ENCODE assay signal across 8 cellular contexts in genomic region chr13:35157143-35157755, GRCh38.
DNase-seq lines count a peak whose midpoint lies in the region; ATAC-seq, FAIRE-seq and TF ChIP-seq lines count a peak whose summit lies in the region.

No MANE protein-coding gene starts in this region.

- H3K27ac Mint-ChIP-seq in progenitor cell of endocrine pancreas: no peak overlapping the region

- H3K27me3 Mint-ChIP-seq in progenitor cell of endocrine pancreas: no peaks in the 10 kb centered on the region

- peak; percentile 98 for FAIRE-seq in A204.1 (lab: Jason Lieb, UNC)

- no peak overlapping the region for H3K4me3 ChIP-seq in WERI-Rb-1 (ENCODE audit: low read depth, low read length)
- no peak overlapping the region for H3K4me3 ChIP-seq in foreskin fibroblast (ENCODE audit: low read depth in 1 of 2, low read length in 2 of 2)

- H3K9me3 Mint-ChIP-seq in progenitor cell of endocrine pancreas (ENCODE audit: low read depth): no peaks in the 10 kb centered on the region

- peaks cover 18% of the 10 kb centered on the region for H3K4me1 Mint-ChIP-seq in progenitor cell of endocrine pancreas (ENCODE audit: low read depth)

- peak; percentile 55 for DNase-seq in GM03348 (ENCODE audit: low spot score)
- peak; percentile 17 to 44 for DNase-seq in NCI-H1930 (lab: John Stamatoyannopoulos, UW)
- DNase-seq in WERI-Rb-1: peak; percentile 15
- DNase-seq in foreskin fibroblast: peak; percentile 35 to 75
- peak; percentile 17 for DNase-seq in progenitor cell of endocrine pancreas (ENCODE audit: low spot score, unreplicated experiment)

- no peak overlapping the region for H3K27ac ChIP-seq in WERI-Rb-1

- H3K36me3 ChIP-seq in WERI-Rb-1: peaks cover 3% of the 10 kb centered on the region; the same call in 1 of the 2 replicates

- ATAC-seq in HG02571 (IDR thresholded peaks at IDR 0.05; ENCODE audit: unreplicated experiment) (peak; percentile 81), HG03460 (IDR thresholded peaks at IDR 0.05; ENCODE audit: unreplicated experiment) (no peak)

- no peaks in the 10 kb centered on the region for H3K36me3 Mint-ChIP-seq in progenitor cell of endocrine pancreas (ENCODE audit: insufficient read depth)

- TF ChIP-seq CTCF in WERI-Rb-1 (IDR thresholded peaks at IDR 0.05; ENCODE audit: low read depth, low read length) (peak; percentile 55), foreskin fibroblast (IDR thresholded peaks at IDR 0.05; ENCODE audit: low read depth, low read length) (peak; percentile 48), progenitor cell of endocrine pancreas (IDR thresholded peaks at IDR 0.05; ENCODE audit: unreplicated experiment) (peak; percentile 86)

- no peak overlapping the region for H3K4me3 Mint-ChIP-seq in progenitor cell of endocrine pancreas (ENCODE audit: low read depth)

- H3K27me3 ChIP-seq in WERI-Rb-1 (ENCODE audit: insufficient read depth, low read depth, severe bottlenecking): no peaks in the 10 kb centered on the region

- no peaks in the 10 kb centered on the region for H3K9me3 ChIP-seq in WERI-Rb-1 (ENCODE audit: severe bottlenecking)
